ENCODE assay signal across 17 cellular contexts in genomic region chr12:2243275-2243674, GRCh38.
A peak's percentile ranks its signal among the peaks of the same experiment; 100 is the strongest.
DNase-seq lines count a peak whose midpoint lies in the region; ATAC-seq and TF ChIP-seq lines count a peak whose summit lies in the region.
"Had no signal": no experiment of that assay in that cellular context is flagged by ENCODE, and none has a peak within 500 bp of the region (broad histone marks: within the 10 kb centered on the region; RNA-seq: fewer than 3 reads in every experiment).

No MANE protein-coding gene starts in this region.

- 0 out of 2 replicates have a peak, but pooled peaks cover 3% of the 10 kb centered on the region for H4K20me1 ChIP-seq in IMR-90 (ENCODE audit: insufficient read depth, low read length)
- H4K20me1 ChIP-seq: BLaER1 had no signal

- H4K5ac ChIP-seq in IMR-90 (ENCODE audit: low read depth, low read length): peak overlapping the region; percentile 26; the same call in 1 of the 2 replicates

- peak overlapping the region; percentile 93 for H3K18ac ChIP-seq in IMR-90 (ENCODE audit: low read depth, low read length)

- no peaks in the 10 kb centered on the region for H3K36me3 ChIP-seq in IMR-90 (ENCODE audit: control insufficient read depth, insufficient read depth, low read length)
- H3K36me3 ChIP-seq in effector memory CD4-positive, alpha-beta T cell (ENCODE audit: control insufficient read depth, insufficient read depth, low read length): no peaks in the 10 kb centered on the region
- H3K36me3 ChIP-seq: BLaER1, tibial nerve, WERI-Rb-1 had no signal

- POLR2A ChIA-PET in IMR-90 (lab: Charles Lee; ENCODE audit: unreplicated experiment): no interaction called here

- H3K14ac ChIP-seq in IMR-90 (replicated peaks; ENCODE audit: low read depth, low read length): peak overlapping the region; percentile 77

- H4K91ac ChIP-seq in IMR-90 (ENCODE audit: insufficient read depth, low read depth, low read length): peak overlapping the region; percentile 92

- peaks cover under 1% of the 10 kb centered on the region for H3K36me3 Mint-ChIP-seq in osteocyte (ENCODE audit: unreplicated experiment)

- H3K9me1 ChIP-seq in IMR-90 (ENCODE audit: insufficient read depth, low read length): peaks cover 28% of the 10 kb centered on the region

- dilution Hi-C loops in IMR-90 (cut with HindIII; ENCODE audit: low sequenced_read_pairs, unreplicated experiment): no loop called here

- ATAC-seq in IMR-90 (ENCODE audit: low read depth) (no peak), HG03159 (IDR thresholded peaks at IDR 0.05; ENCODE audit: unreplicated experiment) (no peak)
- ATAC-seq: K562 had no signal

- in situ Hi-C loops in IMR-90 (cut with MboI; ENCODE audit: low sequenced_read_pairs): no loop called here

- H2AFZ ChIP-seq in IMR-90 (replicated peaks; ENCODE audit: low read length, poor library complexity): no peak overlapping the region

- no peaks in the 10 kb centered on the region for H3K27me3 Mint-ChIP-seq in osteocyte (ENCODE audit: unreplicated experiment)

- H3K27me3 ChIP-seq in IMR-90 (ENCODE audit: control insufficient read depth, insufficient read depth, low read length): no peaks in the 10 kb centered on the region
- H3K27me3 ChIP-seq in effector memory CD4-positive, alpha-beta T cell (replicated peaks; ENCODE audit: control insufficient read depth, insufficient read depth, low read length, poor library complexity, severe bottlenecking): no peaks in the 10 kb centered on the region
- H3K27me3 ChIP-seq: BLaER1, tibial nerve had no signal

- CTCF ChIA-PET in IMR-90 (lab: Yijun Ruan, JAX): interaction anchor here (1.1 kb wide), 1 partner anchor 10 kb away, joined by 4 read pairs; no protein-coding TSS in a partner anchor

- H2AK5ac ChIP-seq in IMR-90 (ENCODE audit: low read depth, low read length): peak overlapping the region; percentile 81

- peak overlapping the region; percentile 59; the same call in 2 of the 3 replicates for H2BK15ac ChIP-seq in IMR-90 (ENCODE audit: low read depth, low read length)

- peak overlapping the region; percentile 9 to 75; a peak in 2 of 4 replicates for H4K8ac ChIP-seq in IMR-90 (ENCODE audit: low read depth in 2 of 2, low read length in 2 of 2)

- H3K4me1 ChIP-seq in IMR-90 (ENCODE audit: control insufficient read depth, insufficient read depth, low read length): peaks cover 35% of the 10 kb centered on the region
- H3K4me1 ChIP-seq in effector memory CD4-positive, alpha-beta T cell (ENCODE audit: control insufficient read depth, insufficient read depth, low read length, poor library complexity, severe bottlenecking): no peaks in the 10 kb centered on the region
- H3K4me1 ChIP-seq: tibial nerve had no signal

- H3K4ac ChIP-seq in IMR-90 (ENCODE audit: low read depth, low read length): peak overlapping the region; percentile 88

- no peak overlapping the region for H2AK9ac ChIP-seq in IMR-90 (replicated peaks; ENCODE audit: low read depth, low read length, poor library complexity)

- H3K9me3 ChIP-seq in IMR-90 (ENCODE audit: control insufficient read depth, insufficient read depth, low read length): no peaks in the 10 kb centered on the region
- no peaks in the 10 kb centered on the region for H3K9me3 ChIP-seq in effector memory CD4-positive, alpha-beta T cell (ENCODE audit: control insufficient read depth, low read length)
- H3K9me3 ChIP-seq: BLaER1, tibial nerve had no signal

- H2BK5ac ChIP-seq in IMR-90 (ENCODE audit: low read depth, low read length, poor library complexity, severe bottlenecking): peak overlapping the region; percentile 90

- peak overlapping the region; percentile 93 for H2BK120ac ChIP-seq in IMR-90 (ENCODE audit: low read depth, low read length)

- H3K4me1 Mint-ChIP-seq in osteocyte (ENCODE audit: unreplicated experiment): peaks cover 52% of the 10 kb centered on the region

- no TSS peak for BruUV-seq in IMR-90 (replicated peaks; lab: Mats Ljungman, UMichigan)

- no peak overlapping the region for H3K4me2 ChIP-seq in IMR-90 (ENCODE audit: low read depth, low read length)

- TF ChIP-seq CTCF in IMR-90 (conservative IDR thresholded peaks at IDR 0.05; ENCODE audit: low read depth, low read length) (no peak), osteocyte (IDR thresholded peaks at IDR 0.05) (no peak)

- peak overlapping the region; percentile 58; the same call in 1 of the 2 replicates for H3K27ac ChIP-seq in IMR-90 (ENCODE audit: insufficient read depth, low read length)
- H3K27ac ChIP-seq in effector memory CD4-positive, alpha-beta T cell (ENCODE audit: insufficient read depth, low read length, poor library complexity, severe bottlenecking): no peak overlapping the region
- H3K27ac ChIP-seq: BLaER1, WERI-Rb-1 had no signal

- H3K56ac ChIP-seq in IMR-90 (ENCODE audit: extremely low read depth, insufficient read depth, low read length): no peak overlapping the region

- peak overlapping the region; percentile 82; the same call in 1 of the 2 replicates for H2BK20ac ChIP-seq in IMR-90 (ENCODE audit: low read depth, low read length)

- H3K23ac ChIP-seq in IMR-90 (ENCODE audit: low read depth, low read length): peak overlapping the region; percentile 1

- H3K4me3 ChIP-seq in IMR-90 (ENCODE audit: insufficient read depth, low read depth, low read length): no peak overlapping the region
- H3K4me3 ChIP-seq in effector memory CD4-positive, alpha-beta T cell (ENCODE audit: insufficient read depth, low read depth, low read length, poor library complexity, severe bottlenecking): no peak overlapping the region
- H3K4me3 ChIP-seq: BLaER1, K562, tibial nerve had no signal

- no CpG with 5 or more reads among the region's 2 CpGs for WGBS in IMR-90 (ENCODE audit: extremely low coverage in 2 of 2, insufficient read length in 1 of 2), 2 experiments

- peaks cover 0 to 33% of the 10 kb centered on the region in 2 experiments; a peak in 3 of 4 replicates for H3K79me1 ChIP-seq in IMR-90 (ENCODE audit: low read depth in 1 of 2, low read length in 2 of 2)

- intact Hi-C loops in IMR-90 (cut with micrococcal nuclease): no loop called here

- no peak for TF ChIP-seq RAD21 in IMR-90 (IDR thresholded peaks at IDR 0.05; ENCODE audit: low read length)

- H3K27ac Mint-ChIP-seq in osteocyte (ENCODE audit: unreplicated experiment): peak overlapping the region; percentile 87

- TF ChIP-seq POLR2A in IMR-90 (IDR thresholded peaks at IDR 0.05; ENCODE audit: low read depth, low read length): no peak

- DNase-seq in EL: peak; percentile 64
- DNase-seq in IMR-90: peak; percentile 32
- peak; percentile 40 for DNase-seq in fibroblast of peridontal ligament (ENCODE audit: extremely low read depth)
- no peak for DNase-seq in osteocyte (ENCODE audit: extremely low spot score, unreplicated experiment)
- no peak for DNase-seq in effector memory CD4-positive, alpha-beta T cell
- no peak for DNase-seq in NCI-H2081 (lab: John Stamatoyannopoulos, UW)
- DNase-seq: activated effector memory CD4-positive, alpha-beta T cell treated with anti-CD3 and anti-CD28 coated beads, Interleukin-2, amount 50 U/mL, for 16 hours; midbrain; NCI-H1092; NCI-H2171; stimulated activated CD4-positive, alpha-beta T cell treated with anti-CD3 and anti-CD28 coated beads, Interleukin-4, amount 100 ng/mL, for 1 hour; stimulated activated CD8-positive, alpha-beta memory T cell treated with anti-CD3 and anti-CD28 coated beads, Interleukin-4, amount 100 ng/mL, for 48 hours; WERI-Rb-1 had no signal

- no peak overlapping the region for H3K9ac ChIP-seq in IMR-90 (ENCODE audit: low read depth, low read length)
- H3K9ac ChIP-seq: BLaER1 had no signal

- no peak overlapping the region for H3K4me3 Mint-ChIP-seq in osteocyte (ENCODE audit: unreplicated experiment)

- no peaks in the 10 kb centered on the region for H3K9me3 Mint-ChIP-seq in osteocyte (ENCODE audit: unreplicated experiment)

TF ChIP-seq in IMR-90, 13 proteins besides CTCF, POLR2A, EP300 and RAD21:
- no peak for TF ChIP-seq NFE2L2 (IDR thresholded peaks at IDR 0.05; ENCODE audit: low read depth, low read length)
- TF ChIP-seq RFX5 (IDR thresholded peaks at IDR 0.05; ENCODE audit: low read depth, low read length): no peak
- no peak for TF ChIP-seq MAZ (IDR thresholded peaks at IDR 0.05; ENCODE audit: borderline replicate concordance, low read depth, low read length)
- TF ChIP-seq CHD1 (IDR thresholded peaks at IDR 0.05; ENCODE audit: low read depth, low read length): no peak

Comparison
In these comparisons a context has a peak if more than half of its experiments do, and no peak if none do; other contexts are left out.
1. DNase-seq: peak in EL (single experiment), IMR-90 (single experiment) and fibroblast of peridontal ligament (single experiment); none in osteocyte (single experiment), effector memory CD4-positive, alpha-beta T cell (0 of 3) and NCI-H2081 (0 of 2).